ENCODE assay signal across 23 cellular contexts in the genomic region with DNA sequence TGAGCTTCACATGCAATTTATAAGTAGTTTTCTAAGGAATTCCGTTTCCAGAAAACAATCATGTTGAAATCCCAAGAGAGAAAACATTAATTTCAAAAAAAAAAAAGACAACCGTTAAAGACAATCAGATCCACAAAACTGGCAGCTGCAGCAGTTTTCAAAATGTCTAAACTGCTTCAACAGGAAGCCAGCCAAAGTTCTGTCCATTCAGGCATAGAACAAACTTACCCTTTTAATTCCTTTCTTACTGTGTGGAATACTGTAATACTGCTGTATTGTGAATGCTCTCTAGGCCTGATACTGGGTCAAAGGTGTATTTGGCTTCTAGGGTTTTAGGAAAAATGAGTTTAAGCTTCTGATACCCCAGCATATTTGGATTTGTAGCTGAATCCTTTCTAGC. TPM values are rescaled to one million over a fixed set of nuclear protein-coding genes. Genes with fewer than 3 reads are reported as not detected.
DNase-seq lines count a peak whose midpoint lies in the region; ATAC-seq and TF ChIP-seq lines count a peak whose summit lies in the region.
"Had no signal": no experiment of that assay in that cellular context is flagged by ENCODE, and none has a peak within 500 bp of the region (broad histone marks: within the 10 kb centered on the region; RNA-seq: fewer than 3 reads in every experiment).

No MANE protein-coding gene starts in this region.

- H3K27ac Mint-ChIP-seq in progenitor cell of endocrine pancreas = peak overlapping the region; percentile 37
- H3K27ac Mint-ChIP-seq in activated naive CD8-positive, alpha-beta T cell treated with anti-CD3 and anti-CD28 coated beads, Interleukin-2, amount 50 U/mL, for 24 hours = no peak overlapping the region
- H3K27ac Mint-ChIP-seq: IgD-negative memory B cell; stimulated activated memory B cell treated with anti-CD40 and anti-IgM and Interleukin-4, amounts not matched to agents 10 μg/mL and 1 μg/mL and 100 μg/mL, for 72 hours; T-helper 2 cell treated with Interferon-gamma antibody and Interleukin-4, amounts not matched to agents 5 μg/mL and 100 μg/mL, for 36 hours had no signal

- H2AK5ac ChIP-seq in IMR-90 (ENCODE audit: low read depth, low read length) (no peak overlapping the region), mesendoderm (ENCODE audit: low read length) (no peak overlapping the region)

- no peak overlapping the region for H4K8ac ChIP-seq in IMR-90 (ENCODE audit: low read depth in 2 of 2, low read length in 2 of 2)
- H4K8ac ChIP-seq in mesendoderm (ENCODE audit: low read depth, low read length) = no peak overlapping the region

- H3K14ac ChIP-seq in IMR-90 (replicated peaks; ENCODE audit: low read depth, low read length) = no peak overlapping the region

- no peaks in the 10 kb centered on the region for H3K27me3 Mint-ChIP-seq in progenitor cell of endocrine pancreas
- peaks cover 17% of the 10 kb centered on the region for H3K27me3 Mint-ChIP-seq in activated naive CD8-positive, alpha-beta T cell treated with anti-CD3 and anti-CD28 coated beads, Interleukin-2, amount 50 U/mL, for 24 hours

- H4K91ac ChIP-seq in IMR-90 (ENCODE audit: insufficient read depth, low read depth, low read length) = no peak overlapping the region

- TF ChIP-seq RAD21 in IMR-90 (IDR thresholded peaks at IDR 0.05; ENCODE audit: low read length) = no peak

- DNase-seq in IMR-90 (no peak), RWPE2 (ENCODE audit: low spot score) (no peak), fibroblast of the aortic adventitia (ENCODE audit: low read depth) (peak; percentile 26), progenitor cell of endocrine pancreas (ENCODE audit: low spot score, unreplicated experiment) (no peak), esophagus muscularis mucosa (ENCODE audit: extremely low spot score) (no peak), prostate gland (ENCODE audit: low spot score) (no peak), mesendoderm (no peak)
- no peak for DNase-seq in activated naive CD8-positive, alpha-beta T cell treated with anti-CD3 and anti-CD28 coated beads, Interleukin-2, amount 50 U/mL, for 24 hours
- DNase-seq: activated CD4-positive, alpha-beta T cell treated with anti-CD3 and anti-CD28 coated beads for 1 hour; activated gamma-delta T cell; anterior cingulate cortex; C1 segment of cervical spinal cord; colonic mucosa; DND-41; NCI-H1417 treated with DMSO at 0.1 percent for 48 hours; NCI-H2227 treated with DMSO at 0.1 percent for 48 hours; SJCRH30; spleen; transverse colon had no signal

- H3K36me3 ChIP-seq in IMR-90 (ENCODE audit: control insufficient read depth, insufficient read depth, low read length) (no peaks in the 10 kb centered on the region), RWPE2 (ENCODE audit: low read depth) (no peaks in the 10 kb centered on the region), esophagus muscularis mucosa (no peaks in the 10 kb centered on the region), prostate gland (no peaks in the 10 kb centered on the region), mesendoderm (ENCODE audit: control insufficient read depth, insufficient read depth, low read length) (no peaks in the 10 kb centered on the region)
- H3K36me3 ChIP-seq: colonic mucosa, SJCRH30, spleen, transverse colon had no signal

- no peak overlapping the region for H3K27ac ChIP-seq in IMR-90 (ENCODE audit: insufficient read depth, low read length)
- peak overlapping the region; percentile 65 for H3K27ac ChIP-seq in RWPE2 (ENCODE audit: poor library complexity, severe bottlenecking)
- H3K27ac ChIP-seq in esophagus muscularis mucosa (replicated peaks in 1 of 4) = no peak overlapping the region
- no peak overlapping the region for H3K27ac ChIP-seq in prostate gland
- no peak overlapping the region for H3K27ac ChIP-seq in mesendoderm (ENCODE audit: low read depth, low read length)
- H3K27ac ChIP-seq: colonic mucosa, parathyroid adenoma, SJCRH30, spleen, transverse colon had no signal

- H3K4ac ChIP-seq in IMR-90 (ENCODE audit: low read depth, low read length) (no peak overlapping the region), mesendoderm (ENCODE audit: low read depth, low read length) (no peak overlapping the region)

- H3K79me2 ChIP-seq in mesendoderm (ENCODE audit: control insufficient read depth, insufficient read depth, low read length) = no peaks in the 10 kb centered on the region
- H3K79me2 ChIP-seq: parathyroid adenoma had no signal

- POLR2A ChIA-PET in IMR-90 (lab: Charles Lee; ENCODE audit: unreplicated experiment) = interaction anchor here (0.7 kb wide), 1 partner anchor 376 kb away, joined by 7 read pairs; no protein-coding TSS in a partner anchor

- H3K4me3 Mint-ChIP-seq in progenitor cell of endocrine pancreas (ENCODE audit: low read depth) = no peak overlapping the region
- H3K4me3 Mint-ChIP-seq in activated naive CD8-positive, alpha-beta T cell treated with anti-CD3 and anti-CD28 coated beads, Interleukin-2, amount 50 U/mL, for 24 hours = no peak overlapping the region
- H3K4me3 Mint-ChIP-seq: IgD-negative memory B cell; stimulated activated memory B cell treated with anti-CD40 and anti-IgM and Interleukin-4, amounts not matched to agents 10 μg/mL and 1 μg/mL and 100 μg/mL, for 72 hours; T-helper 2 cell treated with Interferon-gamma antibody and Interleukin-4, amounts not matched to agents 5 μg/mL and 100 μg/mL, for 36 hours had no signal

- H2BK5ac ChIP-seq in IMR-90 (ENCODE audit: low read depth, low read length, poor library complexity, severe bottlenecking) = no peak overlapping the region
- H2BK5ac ChIP-seq in mesendoderm (ENCODE audit: low read length) = no peak overlapping the region

- intact Hi-C loops in IMR-90 (cut with micrococcal nuclease) (no loop called here), esophagus muscularis mucosa (cut with DNase I) (loop anchor here (10.0 kb wide), 1 partner anchor 169 kb away; no protein-coding TSS in a partner anchor), prostate gland (cut with DNase I) (no loop called here)

- H2BK15ac ChIP-seq in IMR-90 (ENCODE audit: low read depth, low read length) (no peak overlapping the region), mesendoderm (replicated peaks; ENCODE audit: low read depth) (no peak overlapping the region)

- TF ChIP-seq CTCF in IMR-90 (conservative IDR thresholded peaks at IDR 0.05; ENCODE audit: low read depth, low read length) = no peak
- TF ChIP-seq CTCF in RWPE2 (IDR thresholded peaks at IDR 0.05; ENCODE audit: poor library complexity, severe bottlenecking) = no peak
- TF ChIP-seq CTCF in fibroblast of the aortic adventitia (IDR thresholded peaks at IDR 0.05; ENCODE audit: insufficient read depth, low read length) = no peak
- no peak for TF ChIP-seq CTCF in progenitor cell of endocrine pancreas (IDR thresholded peaks at IDR 0.05; ENCODE audit: unreplicated experiment)
- no peak for TF ChIP-seq CTCF in esophagus muscularis mucosa (IDR thresholded peaks at IDR 0.05)
- no peak for TF ChIP-seq CTCF in prostate gland (IDR thresholded peaks at IDR 0.05)

- H3K9ac ChIP-seq in IMR-90 (ENCODE audit: low read depth, low read length) = no peak overlapping the region
- H3K9ac ChIP-seq in mesendoderm (ENCODE audit: low read length) = no peak overlapping the region
- H3K9ac ChIP-seq: parathyroid adenoma had no signal

- no peaks in the 10 kb centered on the region for H3K79me1 ChIP-seq in IMR-90 (ENCODE audit: low read depth in 1 of 2, low read length in 2 of 2)
- H3K79me1 ChIP-seq in mesendoderm (ENCODE audit: low read length) = no peaks in the 10 kb centered on the region

- H3K56ac ChIP-seq in IMR-90 (ENCODE audit: extremely low read depth, insufficient read depth, low read length) (no peak overlapping the region), mesendoderm (ENCODE audit: low read length) (no peak overlapping the region)

- H3K4me2 ChIP-seq in IMR-90 (ENCODE audit: low read depth, low read length) = no peak overlapping the region
- no peak overlapping the region for H3K4me2 ChIP-seq in mesendoderm (ENCODE audit: low read length)

- TF ChIP-seq EP300 in esophagus muscularis mucosa (IDR thresholded peaks at IDR 0.05) = no peak

- H3K36me3 Mint-ChIP-seq in progenitor cell of endocrine pancreas (ENCODE audit: insufficient read depth) = no peaks in the 10 kb centered on the region
- H3K36me3 Mint-ChIP-seq in activated naive CD8-positive, alpha-beta T cell treated with anti-CD3 and anti-CD28 coated beads, Interleukin-2, amount 50 U/mL, for 24 hours (ENCODE audit: low read depth) = no peaks in the 10 kb centered on the region
- H3K36me3 Mint-ChIP-seq: stimulated activated memory B cell treated with anti-CD40 and anti-IgM and Interleukin-4, amounts not matched to agents 10 μg/mL and 1 μg/mL and 100 μg/mL, for 72 hours had no signal

- H2AK9ac ChIP-seq in IMR-90 (replicated peaks; ENCODE audit: low read depth, low read length, poor library complexity) = no peak overlapping the region

- H3K27me3 ChIP-seq in IMR-90 (ENCODE audit: control insufficient read depth, insufficient read depth, low read length) = peaks cover 1% of the 10 kb centered on the region; the same call in 1 of the 2 replicates
- H3K27me3 ChIP-seq in RWPE2 (ENCODE audit: insufficient read depth, poor library complexity, severe bottlenecking) = no peaks in the 10 kb centered on the region
- H3K27me3 ChIP-seq in esophagus muscularis mucosa = no peaks in the 10 kb centered on the region
- H3K27me3 ChIP-seq in prostate gland (replicated peaks; ENCODE audit: insufficient read depth) = no peaks in the 10 kb centered on the region
- no peaks in the 10 kb centered on the region for H3K27me3 ChIP-seq in mesendoderm (ENCODE audit: insufficient read depth, low read length, poor library complexity)
- H3K27me3 ChIP-seq: colonic mucosa, SJCRH30, spleen, transverse colon had no signal

- H3K4me3 ChIP-seq in IMR-90 (ENCODE audit: insufficient read depth, low read depth, low read length) (no peak overlapping the region), RWPE2 (ENCODE audit: severe bottlenecking) (no peak overlapping the region), fibroblast of the aortic adventitia (ENCODE audit: low read depth, low read length) (no peak overlapping the region), esophagus muscularis mucosa (no peak overlapping the region), prostate gland (no peak overlapping the region), mesendoderm (ENCODE audit: low read length) (no peak overlapping the region)
- H3K4me3 ChIP-seq: colonic mucosa, SJCRH30, spleen, transverse colon had no signal

- H3K4me1 ChIP-seq in IMR-90 (ENCODE audit: control insufficient read depth, insufficient read depth, low read length) = 0 out of 2 replicates have a peak, but pooled peaks cover 1% of the 10 kb centered on the region
- peaks cover 13% of the 10 kb centered on the region for H3K4me1 ChIP-seq in RWPE2 (ENCODE audit: insufficient read depth, poor library complexity, severe bottlenecking)
- H3K4me1 ChIP-seq in esophagus muscularis mucosa = peaks cover 0 to 13% (median 6%) of the 10 kb centered on the region in 4 donors
- H3K4me1 ChIP-seq in prostate gland (replicated peaks) = no peaks in the 10 kb centered on the region
- H3K4me1 ChIP-seq in mesendoderm (ENCODE audit: control insufficient read depth, low read depth, low read length) = no peaks in the 10 kb centered on the region
- H3K4me1 ChIP-seq: colonic mucosa, parathyroid adenoma, spleen, transverse colon had no signal

- no TSS peak for BruUV-seq in IMR-90 (replicated peaks; lab: Mats Ljungman, UMichigan)

- no peak overlapping the region for H4K5ac ChIP-seq in IMR-90 (ENCODE audit: low read depth, low read length)
- no peak overlapping the region for H4K5ac ChIP-seq in mesendoderm (ENCODE audit: low read length)

- WGBS in IMR-90 (ENCODE audit: extremely low coverage in 2 of 2, insufficient read length in 1 of 2), 2 experiments = no CpG with 5 or more reads among the region's 2 CpGs
- 18% methylated on average over 2 of the region's 2 CpGs for WGBS in esophagus muscularis mucosa
- WGBS in prostate gland = 16% methylated on average over 2 of the region's 2 CpGs
- no CpG with 5 or more reads among the region's 2 CpGs for WGBS in mesendoderm (ENCODE audit: extremely low coverage, insufficient coverage, low lambda C conversion rate)

- CTCF ChIA-PET in IMR-90 (lab: Yijun Ruan, JAX) = interaction anchor here (0.7 kb wide), 1 partner anchor 182 kb away, joined by 3 read pairs; no protein-coding TSS in a partner anchor

- H2AFZ ChIP-seq in IMR-90 (replicated peaks; ENCODE audit: low read length, poor library complexity) = no peak overlapping the region
- H2AFZ ChIP-seq: parathyroid adenoma had no signal

- no peak overlapping the region for H2BK20ac ChIP-seq in IMR-90 (ENCODE audit: low read depth, low read length)

- no peaks in the 10 kb centered on the region for H3K9me3 Mint-ChIP-seq in progenitor cell of endocrine pancreas (ENCODE audit: low read depth)
- H3K9me3 Mint-ChIP-seq in activated naive CD8-positive, alpha-beta T cell treated with anti-CD3 and anti-CD28 coated beads, Interleukin-2, amount 50 U/mL, for 24 hours = no peaks in the 10 kb centered on the region
- H3K9me3 Mint-ChIP-seq: stimulated activated memory B cell treated with anti-CD40 and anti-IgM and Interleukin-4, amounts not matched to agents 10 μg/mL and 1 μg/mL and 100 μg/mL, for 72 hours; T-helper 2 cell treated with Interferon-gamma antibody and Interleukin-4, amounts not matched to agents 5 μg/mL and 100 μg/mL, for 36 hours had no signal

- ATAC-seq in IMR-90 (ENCODE audit: low read depth) (peak; percentile 37; the same call in 1 of the 2 replicates), RWPE2 (ENCODE audit: low read depth) (no peak)
- no peak for ATAC-seq in activated naive CD8-positive, alpha-beta T cell treated with anti-CD3 and anti-CD28 coated beads, Interleukin-2, amount 50 U/mL, for 24 hours
- ATAC-seq: stimulated activated memory B cell treated with anti-CD40 and anti-IgM and Interleukin-4, amounts not matched to agents 10 μg/mL and 1 μg/mL and 100 μg/mL, for 72 hours had no signal

- H3K9me3 ChIP-seq in IMR-90 (ENCODE audit: control insufficient read depth, insufficient read depth, low read length) (no peaks in the 10 kb centered on the region), RWPE2 (ENCODE audit: severe bottlenecking) (no peaks in the 10 kb centered on the region), esophagus muscularis mucosa (no peaks in the 10 kb centered on the region), prostate gland (no peaks in the 10 kb centered on the region)
- H3K9me3 ChIP-seq: colonic mucosa, SJCRH30, spleen, transverse colon had no signal

- TF ChIP-seq POLR2A in IMR-90 (IDR thresholded peaks at IDR 0.05; ENCODE audit: low read depth, low read length) (no peak), esophagus muscularis mucosa (IDR thresholded peaks at IDR 0.05; ENCODE audit: low read depth) (no peak), prostate gland (IDR thresholded peaks at IDR 0.05) (no peak)

- no peak overlapping the region for H3K18ac ChIP-seq in IMR-90 (ENCODE audit: low read depth, low read length)
- no peak overlapping the region for H3K18ac ChIP-seq in mesendoderm (ENCODE audit: low read length)

- dilution Hi-C loops in IMR-90 (cut with HindIII; ENCODE audit: low sequenced_read_pairs, unreplicated experiment) = no loop called here

- peaks cover 13% of the 10 kb centered on the region for H3K4me1 Mint-ChIP-seq in progenitor cell of endocrine pancreas (ENCODE audit: low read depth)
- H3K4me1 Mint-ChIP-seq in activated naive CD8-positive, alpha-beta T cell treated with anti-CD3 and anti-CD28 coated beads, Interleukin-2, amount 50 U/mL, for 24 hours = peaks cover 3% of the 10 kb centered on the region
- H3K4me1 Mint-ChIP-seq: IgD-negative memory B cell; stimulated activated memory B cell treated with anti-CD40 and anti-IgM and Interleukin-4, amounts not matched to agents 10 μg/mL and 1 μg/mL and 100 μg/mL, for 72 hours had no signal

- in situ Hi-C loops in IMR-90 (cut with MboI; ENCODE audit: low sequenced_read_pairs) = no loop called here

- H3K23ac ChIP-seq in IMR-90 (ENCODE audit: low read depth, low read length) = no peak overlapping the region
- no peak overlapping the region for H3K23ac ChIP-seq in mesendoderm (ENCODE audit: low read length)

- H3K9me1 ChIP-seq in IMR-90 (ENCODE audit: insufficient read depth, low read length) = no peaks in the 10 kb centered on the region

- H4K20me1 ChIP-seq in IMR-90 (ENCODE audit: insufficient read depth, low read length) = no peaks in the 10 kb centered on the region

- H2BK120ac ChIP-seq in IMR-90 (ENCODE audit: low read depth, low read length) (no peak overlapping the region), mesendoderm (ENCODE audit: low read depth, low read length) (no peak overlapping the region)

RNA-seq across cellular contexts. Expression of a gene that starts 31.6 kb away (rescaled TPM):
- total RNA-seq in IMR-90 (2012; rRNA removed) (0.54 and 0.83 TPM in 2 replicates), fibroblast of the aortic adventitia (ENCODE audit: low replicate concordance) (0.72 TPM in 1 of 2 replicates, not detected in the other), progenitor cell of endocrine pancreas (27.4 and 31.2 TPM in 2 replicates), esophagus muscularis mucosa (1 to 10 TPM in 1 of 4 donors, under 1 TPM in 3; 0.17 to 1.4 (median 0.56) TPM), prostate gland (1 to 10 TPM in 1 of 2 donors, not detected in 1; 2.1 TPM)
- 1.7 and 1.8 TPM in 2 replicates for polyA plus RNA-seq in IMR-90 (2012; rRNA removed)
- 0.34 and 0.97 TPM in 2 replicates for polyA plus RNA-seq in IMR-90 (2012; cell fraction: cytosol; rRNA removed)
- polyA plus RNA-seq in IMR-90 (2012; cell fraction: nucleus; rRNA removed; ENCODE audit: low replicate concordance) = 1.5 and 1.9 TPM in 2 replicates
- 0.56 TPM for polyA plus RNA-seq in mesendoderm (2013, experiment 1 of 2)
- polyA plus RNA-seq in mesendoderm (2013, experiment 2 of 2) = 0.91 TPM

RNA-seq across cellular contexts. Expression of a gene that starts 38.3 kb away (rescaled TPM):
- 1.6 and 1.7 TPM in 2 replicates for total RNA-seq in IMR-90 (2012; rRNA removed)
- polyA plus RNA-seq in IMR-90 (2012; rRNA removed) = 2.4 and 3.9 TPM in 2 replicates
- polyA plus RNA-seq in IMR-90 (2012; cell fraction: cytosol; rRNA removed) = 0.93 and 1.8 TPM in 2 replicates
- 5.2 and 14.9 TPM in 2 replicates for polyA plus RNA-seq in IMR-90 (2012; cell fraction: nucleus; rRNA removed; ENCODE audit: low replicate concordance)
- 0.16 and 3.6 TPM in 2 replicates for total RNA-seq in fibroblast of the aortic adventitia (ENCODE audit: low replicate concordance)
- 17.9 and 18.6 TPM in 2 replicates for total RNA-seq in progenitor cell of endocrine pancreas
- total RNA-seq in esophagus muscularis mucosa = 1 to 10 TPM; 3.3 to 5.4 (median 4.4) TPM
- total RNA-seq in prostate gland = 1 to 10 TPM in 1 of 2 donors, not detected in 1; 1.4 TPM
- 0.04 TPM for polyA plus RNA-seq in mesendoderm (2013, experiment 1 of 2)
- polyA plus RNA-seq in mesendoderm (2013, experiment 2 of 2) = 0.03 TPM
- polyA plus RNA-seq: IgD-negative memory B cell had no signal
